8 cellular contexts compared by ENCODE assay signal in the genomic region with DNA sequence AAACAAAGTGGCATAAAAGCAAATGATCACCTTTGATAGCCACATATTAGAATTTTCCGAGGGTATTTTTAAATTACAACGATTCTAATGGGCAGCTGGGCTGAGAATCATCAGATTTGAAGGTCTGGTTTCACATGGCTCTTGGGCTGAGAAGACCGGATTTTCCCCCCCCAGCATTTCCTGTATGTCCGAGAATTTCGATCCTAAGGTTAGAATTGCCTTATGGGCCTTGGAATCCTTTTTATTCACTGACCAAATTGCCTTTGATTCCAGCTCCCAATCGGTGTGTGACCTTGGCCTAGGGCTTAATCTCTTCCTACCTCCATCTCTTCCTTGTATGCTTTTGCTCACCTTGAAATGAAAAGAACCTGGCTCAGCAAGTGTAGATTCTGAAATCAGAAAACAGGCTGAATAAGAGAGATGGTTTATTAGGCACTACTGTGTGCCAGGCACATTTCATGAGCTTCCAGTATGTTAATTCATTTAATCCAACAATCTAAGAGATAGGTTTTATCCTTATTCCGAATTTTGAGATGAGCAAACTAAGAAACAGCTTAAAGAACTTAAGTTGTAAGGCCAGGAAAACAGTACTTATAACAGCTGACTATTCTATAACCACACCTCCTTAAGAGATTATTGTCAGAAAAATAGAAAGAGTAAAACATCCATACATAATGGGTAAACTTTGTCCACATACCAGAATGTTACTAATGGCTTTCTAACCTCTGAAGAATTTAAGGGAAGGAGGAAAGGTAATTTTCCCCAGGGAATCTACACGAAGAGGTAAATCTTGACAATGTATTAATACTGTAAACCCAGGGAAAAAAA. TPM values are rescaled to one million over a fixed set of nuclear protein-coding genes. Genes with fewer than 3 reads are reported as not detected.
DNase-seq lines count a peak whose midpoint lies in the region; ATAC-seq and TF ChIP-seq lines count a peak whose summit lies in the region.

No MANE protein-coding gene starts in this region.

- H3K36me3 Mint-ChIP-seq in CD4-positive, CD25-positive, alpha-beta regulatory T cell = peaks cover 21% of the 10 kb centered on the region
- peaks cover 10% of the 10 kb centered on the region for H3K36me3 Mint-ChIP-seq in chondrocyte (ENCODE audit: low read depth)
- H3K36me3 Mint-ChIP-seq in naive B cell = peaks cover 39 to 42% of the 10 kb centered on the region in 2 donors

- H3K27me3 Mint-ChIP-seq in CD4-positive, CD25-positive, alpha-beta regulatory T cell = peaks cover 9% of the 10 kb centered on the region
- H3K27me3 Mint-ChIP-seq in chondrocyte (ENCODE audit: low read depth) (no peaks in the 10 kb centered on the region), naive B cell (no peaks in the 10 kb centered on the region)

- H3K4me1 ChIP-seq in CD4-positive, CD25-positive, alpha-beta regulatory T cell (ENCODE audit: control insufficient read depth, insufficient read depth, low read length, poor library complexity, severe bottlenecking) = peaks cover 50% of the 10 kb centered on the region

- peak overlapping the region; percentile 91 to 99 (median 96) for H3K4me3 Mint-ChIP-seq in CD4-positive, CD25-positive, alpha-beta regulatory T cell
- H3K4me3 Mint-ChIP-seq in chondrocyte (ENCODE audit: unreplicated experiment) (peak overlapping the region; percentile 96), naive B cell (peak overlapping the region; percentile 95 to 100 (median 99))

- H3K27ac Mint-ChIP-seq in CD4-positive, CD25-positive, alpha-beta regulatory T cell = peak overlapping the region; percentile 98 to 100 (median 100)
- H3K27ac Mint-ChIP-seq in chondrocyte (ENCODE audit: unreplicated experiment) (peak overlapping the region; percentile 100), naive B cell (peak overlapping the region in 5 of 6 donors; percentile 72 to 100 (median 94))

- peaks cover 23 to 54% (median 41%) of the 10 kb centered on the region in 4 donors for H3K4me1 Mint-ChIP-seq in CD4-positive, CD25-positive, alpha-beta regulatory T cell
- H3K4me1 Mint-ChIP-seq in chondrocyte (ENCODE audit: low read depth) (peaks cover 34% of the 10 kb centered on the region), naive B cell (peaks cover 48 to 62% (median 53%) of the 10 kb centered on the region in 3 donors)

- no peaks in the 10 kb centered on the region for H3K9me3 ChIP-seq in CD4-positive, CD25-positive, alpha-beta regulatory T cell (ENCODE audit: control insufficient read depth in 2 of 2, low read length in 2 of 2)

- DNase-seq in CD4-positive, CD25-positive, alpha-beta regulatory T cell = peak in 1 of 3 donors; percentile 34
- DNase-seq in LNCaP clone FGC (ENCODE audit: low read depth) (no peak), chondrocyte (ENCODE audit: low spot score) (no peak), naive B cell (no peak), glomerular visceral epithelial cell (ENCODE audit: extremely low spot score) (no peak), omental fat pad (ENCODE audit: low spot score) (no peak)
- DNase-seq in stimulated activated CD4-positive, alpha-beta T cell treated with anti-CD3 and anti-CD28 coated beads, Interleukin-4, amount 100 ng/mL, for 4 hours = no peak

- peak overlapping the region; percentile 100 for H3K4me3 ChIP-seq in CD4-positive, CD25-positive, alpha-beta regulatory T cell (ENCODE audit: low read depth, low read length)
- peak overlapping the region; percentile 100 for H3K4me3 ChIP-seq in LNCaP clone FGC (ENCODE audit: low read depth, low read length)

- peaks cover 10% of the 10 kb centered on the region for H3K36me3 ChIP-seq in CD4-positive, CD25-positive, alpha-beta regulatory T cell (ENCODE audit: control insufficient read depth, insufficient read depth, low read length)

- peaks cover 0 to 4% (median 0%) of the 10 kb centered on the region in 7 donors for H3K9me3 Mint-ChIP-seq in CD4-positive, CD25-positive, alpha-beta regulatory T cell
- H3K9me3 Mint-ChIP-seq in chondrocyte (ENCODE audit: low read depth) = no peaks in the 10 kb centered on the region
- H3K9me3 Mint-ChIP-seq in naive B cell = peaks cover 0 to 14% (median 7%) of the 10 kb centered on the region in 7 donors

- ATAC-seq in CD4-positive, CD25-positive, alpha-beta regulatory T cell (ENCODE audit: low read depth in 2 of 2) = no peak
- ATAC-seq in naive B cell (ENCODE audit: low read depth in 2 of 2) (no peak), omental fat pad (ENCODE audit: low FRiP score) (no peak), HG03159 (IDR thresholded peaks at IDR 0.05; ENCODE audit: unreplicated experiment) (no peak)

- no peaks in the 10 kb centered on the region for H3K27me3 ChIP-seq in CD4-positive, CD25-positive, alpha-beta regulatory T cell (ENCODE audit: control insufficient read depth, insufficient read depth, low read length)

- H3K27ac ChIP-seq in CD4-positive, CD25-positive, alpha-beta regulatory T cell (ENCODE audit: insufficient read depth, low read length, poor library complexity, severe bottlenecking) = peak overlapping the region; percentile 97

- TF ChIP-seq CTCF in LNCaP clone FGC (IDR thresholded peaks at IDR 0.05; ENCODE audit: control insufficient read depth, extremely low read depth, insufficient read depth) (no peak), chondrocyte (IDR thresholded peaks at IDR 0.05) (no peak), omental fat pad (IDR thresholded peaks at IDR 0.05) (no peak)

RNA-seq across cellular contexts. Expression of gene HFE, which starts 39.4 kb away (rescaled TPM):
- 2.6 TPM for total RNA-seq in CD4-positive, CD25-positive, alpha-beta regulatory T cell
- 1 to 10 TPM; 1.2 to 2.5 (median 2.4) TPM for polyA plus RNA-seq in CD4-positive, CD25-positive, alpha-beta regulatory T cell
- total RNA-seq in chondrocyte = 6.1 to 7.5 TPM (median 6.4 TPM) in 3 replicates
- 1 to 10 TPM in 4 of 6 donors, under 1 TPM in 1, not detected in 1; 0.47 to 3.3 (median 2.9) TPM for polyA plus RNA-seq in naive B cell (ENCODE audit: low read depth in 6 of 6)
- 10 to 100 TPM in 1 of 4 donors, 1 to 10 TPM in 3; 5.3 to 10.7 (median 8.8) TPM for total RNA-seq in omental fat pad
